11 cellular contexts compared by ENCODE assay signal in genomic region chr6:40788661-40789111, GRCh38.
A peak's percentile ranks its signal among the peaks of the same experiment; 100 is the strongest.
DNase-seq lines count a peak whose midpoint lies in the region; ATAC-seq and TF ChIP-seq lines count a peak whose summit lies in the region.
"Had no signal": no experiment of that assay in that cellular context is flagged by ENCODE, and none has a peak within 500 bp of the region (broad histone marks: within the 10 kb centered on the region; RNA-seq: fewer than 3 reads in every experiment).

No MANE protein-coding gene starts in this region.

- H3K27ac ChIP-seq in spleen: peak overlapping the region in 4 of 8 donors; percentile 21 to 67 (median 48)
- H3K27ac ChIP-seq in upper lobe of left lung: no peak overlapping the region

- TF ChIP-seq EP300 in upper lobe of left lung (IDR thresholded peaks at IDR 0.05): no peak

- no peak overlapping the region for H3K4me3 ChIP-seq in BE2C (ENCODE audit: low read depth, low read length)
- no peak overlapping the region for H3K4me3 ChIP-seq in spleen
- H3K4me3 ChIP-seq in upper lobe of left lung: no peak overlapping the region
- H3K4me3 ChIP-seq: lung had no signal

- DNase-seq in BE2C: peak; percentile 46
- DNase-seq in NCI-H226: peak; percentile 9
- DNase-seq in lung microvascular endothelial cell (ENCODE audit: low read depth in 2 of 2): peak; percentile 76 to 85
- DNase-seq in spleen: no peak
- DNase-seq in upper lobe of left lung: no peak
- DNase-seq: NCI-H2171 treated with DMSO at 0.1 percent for 48 hours had no signal

- TF ChIP-seq CTCF in BE2C (IDR thresholded peaks at IDR 0.05; ENCODE audit: low read depth, low read length) (no peak), spleen (IDR thresholded peaks at IDR 0.05 in 8 of 11, conservative IDR thresholded peaks at IDR 0.05 in 3 of 11) (no peak), upper lobe of left lung (IDR thresholded peaks at IDR 0.05) (no peak)

- H3K4me1 Mint-ChIP-seq in activated naive CD8-positive, alpha-beta T cell (ENCODE audit: low read depth): peaks cover 16% of the 10 kb centered on the region

- ATAC-seq in HG02642 (IDR thresholded peaks at IDR 0.05; ENCODE audit: poor library complexity, unreplicated experiment) (no peak), upper lobe of left lung (ENCODE audit: low FRiP score in 2 of 2) (no peak), GM18520 (IDR thresholded peaks at IDR 0.05; ENCODE audit: unreplicated experiment) (no peak)

- no peaks in the 10 kb centered on the region for H3K36me3 Mint-ChIP-seq in activated naive CD8-positive, alpha-beta T cell

- no peaks in the 10 kb centered on the region; the same call in 1 of the 2 replicates for H3K9me3 ChIP-seq in BE2C
- no peaks in the 10 kb centered on the region for H3K9me3 ChIP-seq in spleen
- no peaks in the 10 kb centered on the region for H3K9me3 ChIP-seq in upper lobe of left lung

- TF ChIP-seq POLR2A in spleen (IDR thresholded peaks at IDR 0.05): no peak
- no peak for TF ChIP-seq POLR2A in upper lobe of left lung (IDR thresholded peaks at IDR 0.05)

- H3K9me3 Mint-ChIP-seq in activated naive CD8-positive, alpha-beta T cell (ENCODE audit: low read depth): no peaks in the 10 kb centered on the region

- intact Hi-C loops in spleen (cut with DNase I; ENCODE audit: low total_unique reads): no loop called here

- H3K27me3 Mint-ChIP-seq in activated naive CD8-positive, alpha-beta T cell: no peaks in the 10 kb centered on the region

- H3K4me3 Mint-ChIP-seq in activated naive CD8-positive, alpha-beta T cell: no peak overlapping the region
- H3K4me3 Mint-ChIP-seq: IgD-negative memory B cell had no signal

- H3K4me1 ChIP-seq in BE2C (peaks cover 16% of the 10 kb centered on the region), spleen (peaks cover 3 to 19% (median 11%) of the 10 kb centered on the region in 6 donors), upper lobe of left lung (peaks cover 0 to 12% (median 8%) of the 10 kb centered on the region in 4 donors)

- WGBS in spleen, 5 donors: 41 to 72% (median 59%) methylated on average over 4 to 5 of the region's 5 CpGs
- 65 to 66% methylated on average over 5 of the region's 5 CpGs for WGBS in upper lobe of left lung, 2 donors

- H3K36me3 ChIP-seq in BE2C: no peaks in the 10 kb centered on the region
- H3K36me3 ChIP-seq in spleen: no peaks in the 10 kb centered on the region
- no peaks in the 10 kb centered on the region for H3K36me3 ChIP-seq in upper lobe of left lung

- peak overlapping the region; percentile 66 for H3K27ac Mint-ChIP-seq in activated naive CD8-positive, alpha-beta T cell

- no peaks in the 10 kb centered on the region for H3K27me3 ChIP-seq in BE2C
- H3K27me3 ChIP-seq in spleen (replicated peaks in 1 of 7): peaks cover 0 to 8% (median 0%) of the 10 kb centered on the region in 7 donors
- H3K27me3 ChIP-seq in upper lobe of left lung: no peaks in the 10 kb centered on the region

Comparison
In these comparisons a context has a peak if more than half of its experiments do, and no peak if none do; other contexts are left out.
1. DNase-seq: peak in BE2C (single experiment), NCI-H226 (single experiment) and lung microvascular endothelial cell (2 of 2); none in spleen (single experiment) and upper lobe of left lung (0 of 2).